Comparison of ENCODE assay signal across 8 cellular contexts in genomic region chr1:59290173-59290954, GRCh38. TPM values are rescaled to one million over a fixed set of nuclear protein-coding genes. Genes with fewer than 3 reads are reported as not detected.
A peak's percentile ranks its signal among the peaks of the same experiment; 100 is the strongest.
DNase-seq lines count a peak whose midpoint lies in the region; ATAC-seq and TF ChIP-seq lines count a peak whose summit lies in the region.

No MANE protein-coding gene starts in this region.

- TF ChIP-seq CTCF in Caco-2 (IDR thresholded peaks at IDR 0.05; ENCODE audit: insufficient read depth in 1 of 2, low read depth in 1 of 2, low read length in 1 of 2, severe bottlenecking in 1 of 2, unreplicated experiment in 1 of 2): peak; percentile 14 to 29
- peak; percentile 59 for TF ChIP-seq CTCF in choroid plexus epithelial cell (conservative IDR thresholded peaks at IDR 0.05; ENCODE audit: low read depth, low read length)
- no peak for TF ChIP-seq CTCF in natural killer cell (IDR thresholded peaks at IDR 0.05)

- H3K27ac Mint-ChIP-seq in Caco-2 (ENCODE audit: unreplicated experiment) (no peak overlapping the region), natural killer cell (peak overlapping the region; percentile 90 to 95)

- H3K4me1 Mint-ChIP-seq in Caco-2 (ENCODE audit: low read depth, unreplicated experiment): peaks cover 16% of the 10 kb centered on the region
- H3K4me1 Mint-ChIP-seq in natural killer cell: peaks cover 52 to 58% of the 10 kb centered on the region in 2 donors

- H3K27me3 Mint-ChIP-seq in Caco-2 (ENCODE audit: insufficient read depth, unreplicated experiment): no peaks in the 10 kb centered on the region
- H3K27me3 Mint-ChIP-seq in natural killer cell (ENCODE audit: low read depth in 2 of 2): peaks cover under 1 to 2% of the 10 kb centered on the region in 2 donors

- no peak overlapping the region for H3K4me3 ChIP-seq in Caco-2 (ENCODE audit: low read depth, low read length)
- no peak overlapping the region for H3K4me3 ChIP-seq in choroid plexus epithelial cell (ENCODE audit: low read depth, low read length)

- peak; percentile 65 for ATAC-seq in GM18873 (IDR thresholded peaks at IDR 0.05; ENCODE audit: low FRiP score, unreplicated experiment)
- peak; percentile 91 for ATAC-seq in HG03060 (IDR thresholded peaks at IDR 0.05; ENCODE audit: low read depth, unreplicated experiment)
- ATAC-seq in natural killer cell: no peak

- H3K27me3 ChIP-seq in Caco-2 (replicated peaks; ENCODE audit: control insufficient read depth, insufficient read depth, low read length): no peaks in the 10 kb centered on the region

- POLR2A ChIA-PET in Caco-2 (lab: Charles Lee): no interaction called here

- intact Hi-C loops in Caco-2 (cut with micrococcal nuclease; ENCODE audit: unreplicated experiment): loop anchor here (10.0 kb wide), 2 partner anchors 114 to 386 kb away; no protein-coding TSS in a partner anchor
- intact Hi-C loops in natural killer cell (cut with micrococcal nuclease): loop anchor here (5.0 to 10.0 kb wide), 5 partner anchors 42 to 536 kb away; no protein-coding TSS in a partner anchor

- no TSS peak for BruUV-seq in Caco-2 (replicated peaks; lab: Mats Ljungman, UMichigan)

- DNase-seq in Caco-2 (peak; percentile 39 to 51), NCI-H526 treated with DMSO at 0.1 percent for 48 hours (lab: John Stamatoyannopoulos, UW) (peak; percentile 57), choroid plexus epithelial cell (ENCODE audit: low read depth) (peak; percentile 68), natural killer cell (no peak), KG1 (lab: John Stamatoyannopoulos, UW) (no peak), DMS114 treated with DMSO at 0.1 percent for 48 hours (lab: John Stamatoyannopoulos, UW; ENCODE audit: unreplicated experiment) (no peak)

- H3K9me3 ChIP-seq in Caco-2: no peaks in the 10 kb centered on the region

- H3K4me1 ChIP-seq in Caco-2: no peaks in the 10 kb centered on the region

- H3K4me3 Mint-ChIP-seq in Caco-2 (ENCODE audit: unreplicated experiment): no peak overlapping the region
- no peak overlapping the region for H3K4me3 Mint-ChIP-seq in natural killer cell

- H3K9me3 Mint-ChIP-seq in Caco-2 (ENCODE audit: unreplicated experiment): no peaks in the 10 kb centered on the region
- no peaks in the 10 kb centered on the region for H3K9me3 Mint-ChIP-seq in natural killer cell

- CTCF ChIA-PET in Caco-2 (lab: Charles Lee): interaction anchor here (1.4 kb wide), 1 partner anchor 104 kb away, joined by 3 read pairs; no protein-coding TSS in a partner anchor

- H3K36me3 ChIP-seq in Caco-2 (ENCODE audit: control insufficient read depth, insufficient read depth, low read length): no peaks in the 10 kb centered on the region

- H3K36me3 Mint-ChIP-seq in Caco-2 (ENCODE audit: insufficient read depth, unreplicated experiment): no peaks in the 10 kb centered on the region
- no peaks in the 10 kb centered on the region for H3K36me3 Mint-ChIP-seq in natural killer cell

RNA-seq across cellular contexts. Expression of gene FGGY, which starts 6.5 kb away (rescaled TPM):
- total RNA-seq in Caco-2 (2022) (3.4 and 6.4 TPM in 2 replicates), natural killer cell (10 to 100 TPM; 21.8 to 31.5 (median 21.8) TPM)

Comparison
In these comparisons a context has a peak if more than half of its experiments do, and no peak if none do; other contexts are left out.
1. DNase-seq: peak in Caco-2 (2 of 2), NCI-H526 treated with DMSO at 0.1 percent for 48 hours (single experiment) and choroid plexus epithelial cell (single experiment); none in natural killer cell (single experiment), KG1 (single experiment) and DMS114 treated with DMSO at 0.1 percent for 48 hours (single experiment).
2. ATAC-seq: peak in GM18873 (single experiment) and HG03060 (single experiment); none in natural killer cell (0 of 3).